In genomic region chr10:17178006-17178405, GRCh38 we compare ENCODE assay signal across 22 cellular contexts.
"Had no signal": no experiment of that assay in that cellular context is flagged by ENCODE, and none has a peak within 500 bp of the region (broad histone marks: within the 10 kb centered on the region; RNA-seq: fewer than 3 reads in every experiment).

No MANE protein-coding gene starts in this region.

- H3K9ac ChIP-seq: parathyroid adenoma had no signal

- H3K36me3 ChIP-seq: cardiac muscle cell, colonic mucosa, gastrocnemius medialis, heart right ventricle, thoracic aorta, upper lobe of right lung had no signal

- H3K4me3 ChIP-seq: cardiac muscle cell, colonic mucosa, gastrocnemius medialis, heart right ventricle, upper lobe of right lung had no signal

- ATAC-seq: activated CD8-positive, alpha-beta memory T cell treated with anti-CD3 and anti-CD28 coated beads, Interleukin-2, amount 10 ng/mL, durations not matched to agents 7 days and 5 days; activated T-helper 17 cell treated with anti-CD3 and anti-CD28 coated beads, Interleukin-2, amount 50 U/mL, for 72 hours; gastrocnemius medialis; heart right ventricle; natural killer cell treated with Interleukin-12 subunit alpha and Interleukin-12 subunit beta and Interleukin-15 and Interleukin-18, amount 100 ng/mL, for 72 hours; sciatic nerve; stimulated activated memory B cell treated with anti-CD40 and anti-IgM and Interleukin-4, amounts not matched to agents 10 μg/mL and 1 μg/mL and 100 μg/mL, for 72 hours; T-cell; upper lobe of right lung had no signal

- H3K9me3 ChIP-seq: colonic mucosa, gastrocnemius medialis, heart right ventricle, thoracic aorta, upper lobe of right lung had no signal

- H3K4me1 ChIP-seq: colonic mucosa had no signal

- DNase-seq: activated CD4-positive, alpha-beta memory T cell treated with anti-CD3 and anti-CD28 coated beads, Interleukin-2, amount 10 ng/mL, durations not matched to agents 7 days and 5 days; activated CD4-positive, alpha-beta T cell treated with anti-CD3 and anti-CD28 coated beads for 48 hours; activated CD4-positive, CD25-positive, alpha-beta regulatory T cell; activated CD8-positive, alpha-beta memory T cell treated with anti-CD3 and anti-CD28 coated beads, Interleukin-2, amount 10 ng/mL, durations not matched to agents 7 days and 5 days; activated naive CD4-positive, alpha-beta T cell; activated naive CD8-positive, alpha-beta T cell treated with anti-CD3 and anti-CD28 coated beads for 36 hours; activated T-cell treated with anti-CD3 and anti-CD28 coated beads, Interleukin-2, amount 50 U/mL, for 1 hour; amniotic stem cell; colonic mucosa; gastrocnemius medialis; heart right ventricle; immature natural killer cell; stimulated activated CD4-positive, alpha-beta T cell treated with anti-CD3 and anti-CD28 coated beads, Interleukin-4, amount 100 ng/mL, for 4 hours; T-cell; upper lobe of right lung had no signal

- H2AFZ ChIP-seq: parathyroid adenoma had no signal

- H3K79me2 ChIP-seq: parathyroid adenoma had no signal

- H3K27ac ChIP-seq: cardiac muscle cell, colonic mucosa, gastrocnemius medialis, heart right ventricle, parathyroid adenoma, thoracic aorta, upper lobe of right lung had no signal

- H3K27me3 ChIP-seq: cardiac muscle cell, colonic mucosa, gastrocnemius medialis, heart right ventricle, upper lobe of right lung had no signal
